8 cellular contexts compared by ENCODE assay signal in the genomic region with DNA sequence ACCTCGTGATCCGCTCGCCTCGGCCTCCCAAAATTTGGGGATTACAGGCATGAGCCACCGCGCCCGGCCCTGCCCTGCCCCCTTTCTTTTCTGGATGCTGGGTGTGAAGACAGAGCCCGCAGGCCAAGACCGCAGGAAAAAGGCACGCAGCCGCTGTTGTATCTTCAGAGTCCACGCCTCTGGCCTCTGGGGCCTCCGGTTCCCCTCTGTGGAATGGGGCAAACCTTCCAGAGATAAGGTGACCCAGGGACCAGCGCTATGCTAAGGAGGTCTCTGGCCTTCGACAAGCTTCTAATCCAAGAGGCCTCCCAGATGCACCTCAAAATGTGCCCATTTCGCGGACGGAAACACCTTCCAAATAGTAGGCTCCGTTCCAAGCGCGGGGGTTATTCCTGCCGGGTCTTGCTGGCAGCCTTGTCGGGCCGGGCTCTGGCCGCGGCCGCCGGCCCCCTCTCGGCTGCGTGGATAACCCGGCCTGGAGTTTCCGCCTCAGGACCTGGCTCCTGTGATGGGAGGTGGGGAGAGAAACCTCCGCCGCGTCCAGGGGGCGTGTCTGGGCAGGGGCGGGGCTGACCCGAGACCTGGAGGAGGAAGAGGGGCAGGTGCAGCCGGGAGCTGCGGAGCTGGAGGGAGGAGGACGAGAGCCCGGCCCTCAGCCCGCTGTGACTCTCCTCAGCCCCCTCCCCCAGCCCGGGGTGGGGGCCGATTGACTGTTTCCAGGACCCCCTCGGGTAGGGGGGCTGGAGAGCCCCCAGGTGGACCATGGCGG. TPM values are rescaled to one million over a fixed set of nuclear protein-coding genes. Genes with fewer than 3 reads are reported as not detected.
DNase-seq lines count a peak whose midpoint lies in the region; ATAC-seq lines count a peak whose summit lies in the region.

No MANE protein-coding gene starts in this region.

- DNase-seq in GDM1 (lab: John Stamatoyannopoulos, UW) (peak; percentile 83), NCI-H1417 treated with DMSO at 0.1 percent for 48 hours (lab: John Stamatoyannopoulos, UW) (peak; percentile 83), T-helper 1 cell (peak; percentile 78 to 85 (median 82)), amniotic stem cell (lab: John Stamatoyannopoulos, UW) (peak; percentile 14), left ventricle myocardium superior (peak; percentile 82), renal cortical epithelial cell (ENCODE audit: low read depth) (peak; percentile 36), putamen (ENCODE audit: low spot score) (no peak)

- intact Hi-C loops in left ventricle myocardium superior (cut with micrococcal nuclease), result no loop called here

- ATAC-seq in left ventricle myocardium superior, result peak; percentile 87
- ATAC-seq in HG02884 (IDR thresholded peaks at IDR 0.05; ENCODE audit: unreplicated experiment), result no peak

RNA-seq across cellular contexts. Expression of gene TJP3, which starts 13.1 kb away (rescaled TPM):
- total RNA-seq in left ventricle myocardium superior (0.22 TPM), renal cortical epithelial cell (1.1 and 11.5 TPM in 2 replicates)

RNA-seq across cellular contexts. Expression of gene PIP5K1C, which starts 21.0 kb away (rescaled TPM):
- total RNA-seq in left ventricle myocardium superior (34.7 TPM), renal cortical epithelial cell (8.0 and 38.4 TPM in 2 replicates)

RNA-seq across cellular contexts. Expression of gene APBA3, which starts 40.2 kb away (rescaled TPM):
- total RNA-seq in left ventricle myocardium superior (12.5 TPM), renal cortical epithelial cell (24.7 and 26.6 TPM in 2 replicates)

RNA-seq across cellular contexts. Expression of gene MRPL54, which starts 41.2 kb away (rescaled TPM):
- 70.8 TPM for total RNA-seq in left ventricle myocardium superior
- total RNA-seq in renal cortical epithelial cell, result 14.9 and 82.8 TPM in 2 replicates

RNA-seq across cellular contexts. Expression of gene RAX2, which starts 50.7 kb away (rescaled TPM):
- total RNA-seq in left ventricle myocardium superior, result not detected
- total RNA-seq in renal cortical epithelial cell, result not detected in 2 replicates
